ENCODE assay signal across 28 cellular contexts in the genomic region with DNA sequence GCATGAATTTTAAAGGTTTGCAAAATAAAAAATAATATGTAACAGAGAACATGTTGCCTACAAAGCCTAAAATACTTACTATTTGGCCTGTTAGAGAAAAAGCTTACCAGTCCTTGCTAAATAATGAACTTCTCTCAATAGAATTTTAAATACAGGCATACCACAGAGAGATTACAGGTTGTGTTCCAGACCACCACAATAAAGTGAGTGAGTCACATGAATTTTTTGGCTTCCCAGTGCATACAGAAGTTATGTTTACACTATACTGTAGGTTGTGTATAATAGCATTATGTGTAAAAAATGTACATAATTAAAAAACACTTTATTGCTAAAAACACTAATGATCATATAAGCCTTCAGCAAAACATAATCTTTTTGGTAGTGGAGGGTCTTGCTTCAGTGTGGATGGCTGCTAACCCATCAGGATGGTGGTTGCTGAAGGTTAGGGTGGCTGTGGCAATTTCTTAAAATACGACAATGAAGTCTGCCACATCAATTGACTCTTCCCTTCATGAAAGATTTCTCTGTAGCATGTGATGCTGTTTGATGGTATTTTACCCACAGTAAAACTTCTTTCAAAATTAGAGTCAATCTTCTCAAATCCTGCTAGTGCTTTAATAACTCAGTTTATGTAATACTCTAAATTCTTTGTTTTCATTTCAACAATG.
"Had no signal": no experiment of that assay in that cellular context is flagged by ENCODE, and none has a peak within 500 bp of the region (broad histone marks: within the 10 kb centered on the region; RNA-seq: fewer than 3 reads in every experiment).

No MANE protein-coding gene starts in this region.

- H3K27ac ChIP-seq: body of pancreas, Peyer's patch, RWPE1, SJCRH30, VCaP had no signal

- H3K4me3 ChIP-seq: body of pancreas, MG63, Peyer's patch, SJCRH30 had no signal

- H3K27me3 Mint-ChIP-seq: activated CD4-positive, alpha-beta T cell treated with anti-CD3 and anti-CD28 coated beads for 36 hours; activated naive CD8-positive, alpha-beta T cell treated with anti-CD3 and anti-CD28 coated beads, Interleukin-2, amount 50 U/mL, for 24 hours; activated T-helper 17 cell treated with anti-CD3 and anti-CD28 coated beads, Interleukin-2, amount 50 U/mL, for 72 hours; central memory CD8-positive, alpha-beta T cell had no signal

- H3K4me1 Mint-ChIP-seq: activated naive CD8-positive, alpha-beta T cell treated with anti-CD3 and anti-CD28 coated beads, Interleukin-2, amount 50 U/mL, for 24 hours; activated T-helper 17 cell treated with anti-CD3 and anti-CD28 coated beads, Interleukin-2, amount 50 U/mL, for 72 hours; central memory CD8-positive, alpha-beta T cell had no signal

- H3K4me1 ChIP-seq: body of pancreas, Peyer's patch, SJCRH30 had no signal

- H3K9me3 ChIP-seq: Peyer's patch, SJCRH30, SK-N-SH had no signal

- DNase-seq: activated CD4-positive, alpha-beta T cell treated with anti-CD3 and anti-CD28 coated beads for 36 hours; activated CD4-positive, alpha-beta T cell treated with anti-CD3 and anti-CD28 coated beads, Interleukin-2, amount 50 U/mL, for 4 hours; activated CD8-positive, alpha-beta memory T cell treated with anti-CD3 and anti-CD28 coated beads for 24 hours; activated gamma-delta T cell; activated naive CD4-positive, alpha-beta T cell treated with anti-CD3 and anti-CD28 coated beads for 36 hours; activated naive CD8-positive, alpha-beta T cell treated with anti-CD3 and anti-CD28 coated beads, Interleukin-2, amount 50 U/mL, for 24 hours; activated T-cell treated with anti-CD3 and anti-CD28 coated beads, Interleukin-2, amount 50 U/mL, for 4 hours; amygdala; body of pancreas; KG1; MG63; NCI-H1105; NCI-H1436; NCI-H187; NCI-H2081; NCI-H510A treated with DMSO at 0.1 percent for 48 hours; NCI-H69; NK-92 treated with Interleukin-12 subunit alpha and Interleukin-12 subunit beta, amount 100 ng/mL, for 24 hours; OCI-M1; Peyer's patch; Right ventricle myocardium superior; SJCRH30; SK-N-SH; T-helper 1 cell had no signal

- H3K9ac ChIP-seq: SK-N-SH had no signal

- H3K4me2 ChIP-seq: SK-N-SH had no signal

- H3K27me3 ChIP-seq: body of pancreas, MG63, Peyer's patch, SJCRH30 had no signal

- ATAC-seq: activated CD4-positive, alpha-beta T cell treated with anti-CD3 and anti-CD28 coated beads for 36 hours; activated naive CD8-positive, alpha-beta T cell treated with anti-CD3 and anti-CD28 coated beads, Interleukin-2, amount 50 U/mL, for 24 hours; activated T-cell treated with anti-CD3 and anti-CD28 coated beads, Interleukin-2, amount 50 U/mL, for 4 hours; activated T-helper 17 cell treated with anti-CD3 and anti-CD28 coated beads, Interleukin-2, amount 50 U/mL, for 72 hours; body of pancreas had no signal

- H3K27ac Mint-ChIP-seq: activated CD4-positive, alpha-beta T cell treated with anti-CD3 and anti-CD28 coated beads for 36 hours; activated naive CD8-positive, alpha-beta T cell treated with anti-CD3 and anti-CD28 coated beads, Interleukin-2, amount 50 U/mL, for 24 hours; activated T-helper 17 cell treated with anti-CD3 and anti-CD28 coated beads, Interleukin-2, amount 50 U/mL, for 72 hours had no signal

- H3K4me3 Mint-ChIP-seq: activated CD4-positive, alpha-beta T cell treated with anti-CD3 and anti-CD28 coated beads for 36 hours; activated naive CD4-positive, alpha-beta T cell treated with anti-CD3 and anti-CD28 coated beads for 36 hours; activated naive CD8-positive, alpha-beta T cell treated with anti-CD3 and anti-CD28 coated beads, Interleukin-2, amount 50 U/mL, for 24 hours; activated T-cell treated with anti-CD3 and anti-CD28 coated beads, Interleukin-2, amount 50 U/mL, for 4 hours; activated T-helper 17 cell treated with anti-CD3 and anti-CD28 coated beads, Interleukin-2, amount 50 U/mL, for 72 hours; central memory CD8-positive, alpha-beta T cell had no signal
